26 cellular contexts compared by ENCODE assay signal in the genomic region with DNA sequence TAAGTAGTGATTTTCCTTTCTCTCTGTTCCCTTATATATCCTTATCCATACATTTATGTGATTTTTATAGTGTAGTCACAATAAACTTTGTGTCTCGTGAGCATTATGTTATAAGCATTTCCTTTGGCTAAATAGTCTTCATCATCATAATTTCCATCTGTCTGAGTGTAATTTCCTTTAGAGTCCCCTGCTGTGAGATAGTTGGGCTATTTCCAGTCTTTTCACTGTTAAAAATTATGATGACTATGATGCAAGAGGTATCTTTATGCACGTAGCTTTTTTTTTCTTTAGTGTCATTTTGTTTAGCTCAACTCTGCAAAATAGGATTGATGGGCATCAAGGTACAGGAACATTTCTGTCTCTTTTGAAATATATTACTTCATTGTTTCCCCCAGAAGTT. TPM values are rescaled to one million over a fixed set of nuclear protein-coding genes. Genes with fewer than 3 reads are reported as not detected.
DNase-seq lines count a peak whose midpoint lies in the region; ATAC-seq and TF ChIP-seq lines count a peak whose summit lies in the region.
"Had no signal": no experiment of that assay in that cellular context is flagged by ENCODE, and none has a peak within 500 bp of the region (broad histone marks: within the 10 kb centered on the region; RNA-seq: fewer than 3 reads in every experiment).

No MANE protein-coding gene starts in this region.

- TF ChIP-seq CTCF in astrocyte of the spinal cord (IDR thresholded peaks at IDR 0.05; ENCODE audit: low read depth, low read length) (no peak), GM13977 (IDR thresholded peaks at IDR 0.05; ENCODE audit: extremely low read depth, insufficient read depth, missing control alignments) (no peak)

- ATAC-seq in activated naive CD4-positive, alpha-beta T cell treated with anti-CD3 and anti-CD28 coated beads, Interleukin-2, amount 50 U/mL, for 72 hours = no peak
- ATAC-seq: activated T-helper 17 cell treated with anti-CD3 and anti-CD28 coated beads, Interleukin-2, amount 50 U/mL, for 72 hours; left cardiac atrium had no signal

- H3K36me3 Mint-ChIP-seq in activated naive CD4-positive, alpha-beta T cell treated with anti-CD3 and anti-CD28 coated beads, Interleukin-2, amount 50 U/mL, for 72 hours = no peaks in the 10 kb centered on the region
- H3K36me3 Mint-ChIP-seq: activated naive CD4-positive, alpha-beta T cell treated with anti-CD3 and anti-CD28 coated beads, Interleukin-2, amount 50 U/mL, for 24 hours; CD8-positive, alpha-beta memory T cell; memory B cell had no signal

- in situ Hi-C loops in astrocyte of the spinal cord (cut with HindIII; ENCODE audit: low sequenced_read_pairs) (no loop called here), GM13977 (cut with MboI; ENCODE audit: low pct_unique_long_range_greater_than_20kb, low sequenced_read_pairs, unreplicated experiment) (no loop called here)

- H3K27ac Mint-ChIP-seq in activated naive CD4-positive, alpha-beta T cell treated with anti-CD3 and anti-CD28 coated beads, Interleukin-2, amount 50 U/mL, for 72 hours = no peak overlapping the region
- H3K27ac Mint-ChIP-seq: activated naive CD4-positive, alpha-beta T cell treated with anti-CD3 and anti-CD28 coated beads, Interleukin-2, amount 50 U/mL, for 24 hours; activated T-helper 17 cell treated with anti-CD3 and anti-CD28 coated beads, Interleukin-2, amount 50 U/mL, for 72 hours; CD8-positive, alpha-beta memory T cell; memory B cell; T-helper 2 cell treated with Interferon-gamma antibody and Interleukin-4, amounts not matched to agents 5 μg/mL and 100 μg/mL, for 36 hours had no signal

- no peak overlapping the region for H3K4me3 ChIP-seq in astrocyte of the spinal cord (ENCODE audit: low read depth, low read length)
- H3K4me3 ChIP-seq: cardiac muscle cell, dorsolateral prefrontal cortex, hepatocyte had no signal

- DNase-seq in DMS 273 treated with DMSO at 0.1 percent for 48 hours (lab: John Stamatoyannopoulos, UW) = peak; percentile 2
- DNase-seq in NCI-H1694 treated with DMSO at 0.1 percent for 48 hours (lab: John Stamatoyannopoulos, UW) = peak; percentile 26
- DNase-seq in astrocyte of the spinal cord (ENCODE audit: low read depth, low spot score) = peak; percentile 42
- peak; percentile 30 for DNase-seq in fibroblast of gingiva (ENCODE audit: low read depth)
- no peak for DNase-seq in GM13977 (ENCODE audit: low spot score)
- DNase-seq in EL = no peak
- DNase-seq in stimulated activated CD4-positive, alpha-beta T cell treated with anti-CD3 and anti-CD28 coated beads, Interleukin-4, amount 100 ng/mL, for 1 hour = no peak
- DNase-seq in activated naive CD4-positive, alpha-beta T cell treated with anti-CD3 and anti-CD28 coated beads, Interleukin-2, amount 50 U/mL, for 72 hours (ENCODE audit: low spot score in 2 of 2) = no peak
- DNase-seq: activated CD4-positive, alpha-beta T cell treated with anti-CD3 and anti-CD28 coated beads for 4 hours; amygdala; CD8-positive, alpha-beta memory T cell; dorsolateral prefrontal cortex; KBM-7; left cardiac atrium; NCI-H1092 treated with DMSO at 0.1 percent for 48 hours; NCI-H226; nephron progenitor cell; SIG-M5; stimulated activated CD4-positive, alpha-beta T cell treated with anti-CD3 and anti-CD28 coated beads, Interleukin-4, amount 100 ng/mL, for 4 hours; trophoblast cell had no signal

- no peaks in the 10 kb centered on the region for H3K9me3 Mint-ChIP-seq in activated naive CD4-positive, alpha-beta T cell treated with anti-CD3 and anti-CD28 coated beads, Interleukin-2, amount 50 U/mL, for 72 hours
- H3K9me3 Mint-ChIP-seq: activated naive CD4-positive, alpha-beta T cell treated with anti-CD3 and anti-CD28 coated beads, Interleukin-2, amount 50 U/mL, for 24 hours; activated T-helper 17 cell treated with anti-CD3 and anti-CD28 coated beads, Interleukin-2, amount 50 U/mL, for 72 hours; CD8-positive, alpha-beta memory T cell; memory B cell; T-helper 2 cell treated with Interferon-gamma antibody and Interleukin-4, amounts not matched to agents 5 μg/mL and 100 μg/mL, for 36 hours had no signal

RNA-seq across cellular contexts. Expression of a gene that starts 26.9 kb away (rescaled TPM):
- total RNA-seq in activated naive CD4-positive, alpha-beta T cell treated with anti-CD3 and anti-CD28 coated beads, Interleukin-2, amount 50 U/mL, for 72 hours = under 1 TPM in 1 of 2 donors, not detected in 1; 0.95 TPM
- total RNA-seq: CD8-positive, alpha-beta memory T cell had no signal

Comparison
In these comparisons a context has a peak if more than half of its experiments do, and no peak if none do; other contexts are left out.
1. DNase-seq: peak in DMS 273 treated with DMSO at 0.1 percent for 48 hours (single experiment), NCI-H1694 treated with DMSO at 0.1 percent for 48 hours (single experiment), astrocyte of the spinal cord (single experiment) and fibroblast of gingiva (single experiment); none in GM13977 (single experiment), EL (single experiment), stimulated activated CD4-positive, alpha-beta T cell treated with anti-CD3 and anti-CD28 coated beads, Interleukin-4, amount 100 ng/mL, for 1 hour (single experiment) and activated naive CD4-positive, alpha-beta T cell treated with anti-CD3 and anti-CD28 coated beads, Interleukin-2, amount 50 U/mL, for 72 hours (0 of 2).